Comparison of ENCODE assay signal across 8 cellular contexts in the genomic region with DNA sequence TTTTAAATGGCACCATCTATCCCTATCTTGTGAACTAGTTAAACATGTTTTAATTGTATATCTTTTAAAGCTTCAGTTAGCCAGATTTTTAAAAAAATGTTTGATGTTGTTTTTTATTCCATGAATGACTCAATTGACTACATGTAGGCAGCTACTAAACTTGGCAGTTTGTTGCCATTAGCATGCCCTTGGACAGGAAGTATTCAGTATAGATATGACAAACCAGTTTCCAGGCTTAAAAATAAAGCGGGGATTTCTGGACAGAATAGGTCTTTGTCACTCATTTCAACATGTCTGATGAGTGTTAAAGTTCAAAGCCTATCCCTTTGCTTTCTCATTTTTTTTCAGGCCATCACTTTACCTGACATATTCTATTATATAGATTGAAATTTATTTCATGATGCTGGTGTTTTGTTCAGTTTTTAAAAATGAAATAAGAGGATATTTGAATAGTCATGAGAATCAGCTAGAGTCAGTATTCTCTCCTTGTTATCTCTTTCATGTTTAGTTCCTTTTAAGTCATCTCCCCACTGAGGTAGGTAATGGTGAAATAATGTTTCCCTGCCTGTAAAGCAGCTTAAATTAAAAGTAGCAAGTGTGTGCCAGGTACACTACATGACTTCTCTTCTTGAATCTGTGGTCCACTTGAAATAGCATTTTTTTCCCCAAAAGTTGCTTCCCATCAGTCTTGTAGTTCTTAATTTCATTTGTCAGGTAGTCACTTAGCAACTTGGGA. TPM values are rescaled to one million over a fixed set of nuclear protein-coding genes. Genes with fewer than 3 reads are reported as not detected.
DNase-seq lines count a peak whose midpoint lies in the region; ATAC-seq lines count a peak whose summit lies in the region.

No MANE protein-coding gene starts in this region.

- no peaks in the 10 kb centered on the region for H3K9me3 ChIP-seq in neuronal stem cell (replicated peaks in 1 of 2; ENCODE audit: control insufficient read depth in 2 of 2, insufficient read depth in 1 of 2, low read depth in 1 of 2, low read length in 2 of 2)

- H3K4me3 Mint-ChIP-seq in stimulated activated naive CD8-positive, alpha-beta T cell treated with anti-CD3 and anti-CD28 coated beads, Interleukin-15, amount 100 ng/mL, for 72 hours: peak overlapping the region; percentile 80 to 88

- no peak overlapping the region for H2BK120ac ChIP-seq in neuronal stem cell (ENCODE audit: low read depth, low read length)

- H2BK15ac ChIP-seq in neuronal stem cell (ENCODE audit: low read length): no peak overlapping the region

- no peak overlapping the region for H3K4me3 ChIP-seq in neuronal stem cell (ENCODE audit: low read length in 2 of 2)

- H2AFZ ChIP-seq in neuronal stem cell (ENCODE audit: low read length): no peak overlapping the region

- WGBS in neuronal stem cell (ENCODE audit: extremely low coverage in 2 of 2, insufficient read length in 2 of 2, insufficient replicate concordance in 1 of 2), 2 donors: no CpG with 5 or more reads among the region's 1 CpG

- H3K79me1 ChIP-seq in neuronal stem cell (ENCODE audit: low read depth, low read length): no peaks in the 10 kb centered on the region

- H3K14ac ChIP-seq in neuronal stem cell (ENCODE audit: low read length): no peak overlapping the region

- DNase-seq in CD1c-positive myeloid dendritic cell (ENCODE audit: extremely low spot score) (peak; percentile 84), amniotic epithelial cell (ENCODE audit: low read depth) (peak; percentile 16), neuronal stem cell (ENCODE audit: low spot score) (no peak), NCI-H1930 (lab: John Stamatoyannopoulos, UW) (no peak), NCI-H187 treated with DMSO at 0.1 percent for 48 hours (lab: John Stamatoyannopoulos, UW) (no peak)
- peak; percentile 26 to 40 for DNase-seq in stimulated activated naive CD8-positive, alpha-beta T cell treated with anti-CD3 and anti-CD28 coated beads, Interleukin-15, amount 100 ng/mL, for 72 hours

- H3K27me3 Mint-ChIP-seq in stimulated activated naive CD8-positive, alpha-beta T cell treated with anti-CD3 and anti-CD28 coated beads, Interleukin-15, amount 100 ng/mL, for 72 hours: no peaks in the 10 kb centered on the region

- no peak overlapping the region for H3K4me2 ChIP-seq in neuronal stem cell (ENCODE audit: insufficient read depth, low read length, poor library complexity, severe bottlenecking)

- H2AK5ac ChIP-seq in neuronal stem cell (ENCODE audit: low read depth, low read length): no peak overlapping the region

- peak; percentile 65 for ATAC-seq in GM19397 (IDR thresholded peaks at IDR 0.05; ENCODE audit: unreplicated experiment)
- peak; percentile 80 for ATAC-seq in HG03432 (IDR thresholded peaks at IDR 0.05; ENCODE audit: unreplicated experiment)
- ATAC-seq in stimulated activated naive CD8-positive, alpha-beta T cell treated with anti-CD3 and anti-CD28 coated beads, Interleukin-15, amount 100 ng/mL, for 72 hours: peak; percentile 83

- H3K18ac ChIP-seq in neuronal stem cell (ENCODE audit: low read length): no peak overlapping the region

- H3K4me1 ChIP-seq in neuronal stem cell (ENCODE audit: control insufficient read depth in 2 of 2, insufficient read depth in 1 of 2, low read depth in 1 of 2, low read length in 2 of 2): no peaks in the 10 kb centered on the region

- H3K27me3 ChIP-seq in neuronal stem cell (ENCODE audit: control insufficient read depth in 3 of 3, insufficient read depth in 3 of 3, low read depth in 1 of 3, low read length in 3 of 3): no peaks in the 10 kb centered on the region

- H3K4ac ChIP-seq in neuronal stem cell (ENCODE audit: low read length): no peak overlapping the region

- H4K91ac ChIP-seq in neuronal stem cell (ENCODE audit: low read depth, low read length, poor library complexity): no peak overlapping the region

- no peaks in the 10 kb centered on the region for H3K36me3 ChIP-seq in neuronal stem cell (replicated peaks in 1 of 2; ENCODE audit: control insufficient read depth in 2 of 2, insufficient read depth in 2 of 2, low read length in 2 of 2)

- peaks cover 91% of the 10 kb centered on the region for H3K4me1 Mint-ChIP-seq in stimulated activated naive CD8-positive, alpha-beta T cell treated with anti-CD3 and anti-CD28 coated beads, Interleukin-15, amount 100 ng/mL, for 72 hours

- H3K27ac Mint-ChIP-seq in stimulated activated naive CD8-positive, alpha-beta T cell treated with anti-CD3 and anti-CD28 coated beads, Interleukin-15, amount 100 ng/mL, for 72 hours: peak overlapping the region; percentile 98 to 100

- H3K9ac ChIP-seq in neuronal stem cell (ENCODE audit: low read depth, low read length, poor library complexity): no peak overlapping the region

- no peak overlapping the region for H3K27ac ChIP-seq in neuronal stem cell (replicated peaks; ENCODE audit: low read length)

- no peak overlapping the region for H3K23ac ChIP-seq in neuronal stem cell (ENCODE audit: low read depth, low read length, poor library complexity)

- no peak overlapping the region for H2BK12ac ChIP-seq in neuronal stem cell (ENCODE audit: low read length)

- no peak overlapping the region for H2BK5ac ChIP-seq in neuronal stem cell (ENCODE audit: low read length)

- no peak overlapping the region for H4K8ac ChIP-seq in neuronal stem cell (ENCODE audit: low read depth, low read length)

- H3K9me3 Mint-ChIP-seq in stimulated activated naive CD8-positive, alpha-beta T cell treated with anti-CD3 and anti-CD28 coated beads, Interleukin-15, amount 100 ng/mL, for 72 hours: peaks cover 0 to 4% of the 10 kb centered on the region in 2 donors

RNA-seq across cellular contexts. Expression of gene TNFAIP8, which starts 11.9 kb away (rescaled TPM):
- 13.5 TPM for polyA plus RNA-seq in neuronal stem cell (2013, experiment 1 of 2)
- 13.8 TPM for polyA plus RNA-seq in neuronal stem cell (2013, experiment 2 of 2)

Comparison
In these comparisons a context has a peak if more than half of its experiments do, and no peak if none do; other contexts are left out.
1. DNase-seq: peak in CD1c-positive myeloid dendritic cell (single experiment), amniotic epithelial cell (single experiment) and stimulated activated naive CD8-positive, alpha-beta T cell treated with anti-CD3 and anti-CD28 coated beads, Interleukin-15, amount 100 ng/mL, for 72 hours (2 of 2); none in neuronal stem cell (single experiment), NCI-H1930 (0 of 2) and NCI-H187 treated with DMSO at 0.1 percent for 48 hours (single experiment).
2. Peak in every context shown above with its lines, with median percentiles within 50 percentile points of each other: ATAC-seq.